8 cellular contexts compared by ENCODE assay signal in the genomic region with DNA sequence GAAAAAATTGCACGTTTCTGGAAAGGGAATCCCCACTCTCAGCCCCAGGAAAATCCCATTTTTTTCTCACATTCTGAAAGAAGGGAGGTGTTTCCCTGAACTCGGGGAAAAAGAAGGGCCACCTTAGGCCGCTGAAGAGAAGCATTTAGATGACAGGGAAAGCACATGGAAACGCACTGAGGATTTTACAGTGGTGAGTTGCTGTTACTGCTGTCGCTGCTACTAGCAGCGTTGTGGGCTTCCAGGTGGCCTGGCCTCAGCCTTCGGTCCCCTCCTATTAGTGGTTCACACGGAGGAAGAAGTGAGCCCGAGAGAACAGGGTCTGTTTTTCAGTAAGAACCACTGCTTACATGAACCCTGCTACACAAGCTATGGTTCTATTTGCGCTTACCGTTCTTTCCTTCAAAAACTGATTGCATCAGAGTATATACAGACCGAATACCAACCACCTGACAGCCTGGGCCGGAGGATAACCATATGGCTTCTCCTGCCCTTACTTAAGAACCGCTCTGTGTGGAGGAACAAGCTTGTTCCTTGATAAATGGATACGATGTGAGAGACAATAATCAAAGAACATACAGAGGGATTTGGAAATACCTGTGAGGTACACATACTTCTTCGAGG. TPM values are rescaled to one million over a fixed set of nuclear protein-coding genes. Genes with fewer than 3 reads are reported as not detected.
DNase-seq lines count a peak whose midpoint lies in the region; ATAC-seq and TF ChIP-seq lines count a peak whose summit lies in the region.

No MANE protein-coding gene starts in this region.

- peak; percentile 4 for DNase-seq in GM10266 (ENCODE audit: extremely low spot score)
- peak; percentile 40 to 42 for DNase-seq in NCI-H1930 (lab: John Stamatoyannopoulos, UW)
- no peak for DNase-seq in esophagus muscularis mucosa (ENCODE audit: extremely low spot score)
- peak; percentile 75 for DNase-seq in neural progenitor cell (ENCODE audit: low spot score)
- DNase-seq in stimulated activated CD4-positive, alpha-beta T cell treated with anti-CD3 and anti-CD28 coated beads, Interleukin-4, amount 100 ng/mL, for 24 hours: no peak
- DNase-seq in NCI-H226: no peak
- no peak for DNase-seq in ACHN

- H3F3A ChIP-seq in neural progenitor cell (ENCODE audit: low read depth): peaks cover 29% of the 10 kb centered on the region

- peak overlapping the region; percentile 99 for H3K4me3 Mint-ChIP-seq in neural progenitor cell

- no peaks in the 10 kb centered on the region for H3K9me3 Mint-ChIP-seq in neural progenitor cell

- peaks cover 0 to 47% (median 25%) of the 10 kb centered on the region in 4 donors for H3K4me1 ChIP-seq in esophagus muscularis mucosa
- peaks cover 27% of the 10 kb centered on the region for H3K4me1 ChIP-seq in neural progenitor cell

- TF ChIP-seq CTCF in GM10266 (IDR thresholded peaks at IDR 0.05; ENCODE audit: control insufficient read depth, insufficient read depth, low read depth, missing control alignments) (no peak), esophagus muscularis mucosa (IDR thresholded peaks at IDR 0.05) (peak in 1 of 3 experiments; percentile 45), neural progenitor cell (IDR thresholded peaks at IDR 0.05) (peak; percentile 39)

- TF ChIP-seq EP300 in esophagus muscularis mucosa (IDR thresholded peaks at IDR 0.05): no peak

- WGBS in esophagus muscularis mucosa: 23% methylated on average over 16 of the region's 16 CpGs

- intact Hi-C loops in esophagus muscularis mucosa (cut with DNase I): no loop called here

- H3K27me3 ChIP-seq in esophagus muscularis mucosa (no peaks in the 10 kb centered on the region), neural progenitor cell (no peaks in the 10 kb centered on the region)

- H3K36me3 ChIP-seq in esophagus muscularis mucosa: no peaks in the 10 kb centered on the region
- H3K36me3 ChIP-seq in neural progenitor cell: no peaks in the 10 kb centered on the region

- no peak for ATAC-seq in GM19467 (IDR thresholded peaks at IDR 0.05; ENCODE audit: unreplicated experiment)

- in situ Hi-C loops in ACHN (cut with HindIII; ENCODE audit: low pct_ligation_motif_present, low pct_unique_long_range_greater_than_20kb, low sequenced_read_pairs): no loop called here

- H3K27ac Mint-ChIP-seq in neural progenitor cell: peak overlapping the region; percentile 83

- H3K4me3 ChIP-seq in esophagus muscularis mucosa (peak overlapping the region; percentile 65 to 76 (median 68)), neural progenitor cell (peak overlapping the region; percentile 91)

- peaks cover 3% of the 10 kb centered on the region for H3K36me3 Mint-ChIP-seq in neural progenitor cell

- H3K9me3 ChIP-seq in esophagus muscularis mucosa: no peaks in the 10 kb centered on the region
- no peaks in the 10 kb centered on the region for H3K9me3 ChIP-seq in neural progenitor cell (ENCODE audit: low read depth)

- peak overlapping the region; percentile 97 for H2AFZ ChIP-seq in neural progenitor cell (replicated peaks)

- H3K27ac ChIP-seq in esophagus muscularis mucosa (replicated peaks in 1 of 4) (peak overlapping the region; percentile 84 to 90 (median 88)), neural progenitor cell (peak overlapping the region; percentile 95)

- peaks cover 39% of the 10 kb centered on the region for H3K79me2 ChIP-seq in neural progenitor cell (ENCODE audit: low read depth)

- H4K20me1 ChIP-seq in neural progenitor cell (ENCODE audit: low read depth): no peaks in the 10 kb centered on the region

- H3K9ac ChIP-seq in neural progenitor cell: no peak overlapping the region

- peak overlapping the region; percentile 93 for H3K4me2 ChIP-seq in neural progenitor cell

- H3K27me3 Mint-ChIP-seq in neural progenitor cell (ENCODE audit: insufficient read depth, low read depth): peaks cover 2% of the 10 kb centered on the region

- H3K4me1 Mint-ChIP-seq in neural progenitor cell: peaks cover 16% of the 10 kb centered on the region

- no peak for TF ChIP-seq POLR2A in esophagus muscularis mucosa (IDR thresholded peaks at IDR 0.05; ENCODE audit: low read depth)

RNA-seq across cellular contexts. Expression of gene KCNT2, which starts 1.0 kb away (rescaled TPM):
- 10 to 100 TPM in 1 of 4 donors, 1 to 10 TPM in 3; 6.5 to 16.6 (median 8.0) TPM for total RNA-seq in esophagus muscularis mucosa
- 24.1 and 29.8 TPM in 2 replicates for total RNA-seq in neural progenitor cell (ENCODE audit: low replicate concordance)

RNA-seq across cellular contexts. Expression of gene CFH, which starts 42.6 kb away (rescaled TPM):
- total RNA-seq in esophagus muscularis mucosa: 10 to 100 TPM; 36.1 to 63.8 (median 53.1) TPM
- total RNA-seq in neural progenitor cell (ENCODE audit: low replicate concordance): not detected in 2 replicates

Comparison
In these comparisons a context has a peak if more than half of its experiments do, and no peak if none do; other contexts are left out.
1. DNase-seq: peak in GM10266 (single experiment), NCI-H1930 (2 of 2) and neural progenitor cell (single experiment); none in esophagus muscularis mucosa (single experiment), stimulated activated CD4-positive, alpha-beta T cell treated with anti-CD3 and anti-CD28 coated beads, Interleukin-4, amount 100 ng/mL, for 24 hours (single experiment), NCI-H226 (single experiment) and ACHN (single experiment).
2. RNA of gene CFH, which starts 42.6 kb away (total RNA-seq): 36.1 to 63.8 TPM in esophagus muscularis mucosa; not detected in neural progenitor cell; every median in the first group is over 10 times any median in the second.